ENCODE assay signal across 13 cellular contexts in genomic region chr12:105672576-105672975, GRCh38.
A peak's percentile ranks its signal among the peaks of the same experiment; 100 is the strongest.
DNase-seq lines count a peak whose midpoint lies in the region; ATAC-seq and TF ChIP-seq lines count a peak whose summit lies in the region.
"Had no signal": no experiment of that assay in that cellular context is flagged by ENCODE, and none has a peak within 500 bp of the region (broad histone marks: within the 10 kb centered on the region; RNA-seq: fewer than 3 reads in every experiment).

No MANE protein-coding gene starts in this region.

- TF ChIP-seq EP300 in suprapubic skin (IDR thresholded peaks at IDR 0.05): no peak

- H3K36me3 ChIP-seq in SJSA1: no peaks in the 10 kb centered on the region
- H3K36me3 ChIP-seq in suprapubic skin: no peaks in the 10 kb centered on the region

- ATAC-seq in GM18502 (IDR thresholded peaks at IDR 0.05; ENCODE audit: poor library complexity, unreplicated experiment): no peak
- ATAC-seq: activated T-helper 17 cell treated with anti-CD3 and anti-CD28 coated beads, Interleukin-2, amount 50 U/mL, for 72 hours had no signal

- no peaks in the 10 kb centered on the region for H3K9me3 ChIP-seq in SJSA1 (replicated peaks)
- no peaks in the 10 kb centered on the region for H3K9me3 ChIP-seq in suprapubic skin

- 25% methylated on average over 7 of the region's 7 CpGs for WGBS in suprapubic skin

- peaks cover 40% of the 10 kb centered on the region for H3K4me1 ChIP-seq in SJSA1 (replicated peaks)
- H3K4me1 ChIP-seq in suprapubic skin: peaks cover 18% of the 10 kb centered on the region

- H3K27ac ChIP-seq in SJSA1: peak overlapping the region; percentile 58
- no peak overlapping the region for H3K27ac ChIP-seq in suprapubic skin

- H3K27me3 ChIP-seq in SJSA1 (replicated peaks) (no peaks in the 10 kb centered on the region), suprapubic skin (no peaks in the 10 kb centered on the region)

- DNase-seq in SJSA1 (ENCODE audit: low read depth in 1 of 2, low spot score in 2 of 2) (peak in 1 of 2 experiments; percentile 4), globus pallidus (ENCODE audit: low spot score) (peak; percentile 3), lung microvascular endothelial cell (ENCODE audit: low read depth in 2 of 2) (peak; percentile 16 to 78), suprapubic skin (ENCODE audit: low spot score in 2 of 2) (peak; percentile 83 to 88), NCI-H345 (lab: John Stamatoyannopoulos, UW) (no peak), activated gamma-delta T cell (lab: John Stamatoyannopoulos, UW) (no peak)
- DNase-seq in activated CD8-positive, alpha-beta memory T cell treated with anti-CD3 and anti-CD28 coated beads, Interleukin-2, amount 50 U/mL, for 4 hours: no peak
- DNase-seq: activated CD4-positive, alpha-beta T cell treated with anti-CD3 and anti-CD28 coated beads, Interleukin-2, amount 10 ng/mL, durations not matched to agents 7 days and 5 days; effector CD4-positive, alpha-beta T cell; kidney glomerular epithelial cell; NCI-H510A treated with DMSO at 0.1 percent for 48 hours had no signal

- H3K4me3 ChIP-seq in SJSA1 (no peak overlapping the region), suprapubic skin (no peak overlapping the region)

- TF ChIP-seq CTCF in suprapubic skin (IDR thresholded peaks at IDR 0.05): no peak

- no peak for TF ChIP-seq POLR2A in suprapubic skin (IDR thresholded peaks at IDR 0.05)

Comparison
In these comparisons a context has a peak if more than half of its experiments do, and no peak if none do; other contexts are left out.
1. DNase-seq: peak in globus pallidus (single experiment), lung microvascular endothelial cell (2 of 2) and suprapubic skin (2 of 2); none in NCI-H345 (single experiment), activated CD8-positive, alpha-beta memory T cell treated with anti-CD3 and anti-CD28 coated beads, Interleukin-2, amount 50 U/mL, for 4 hours (single experiment) and activated gamma-delta T cell (single experiment).